Comparison of ENCODE assay signal across 9 cellular contexts in genomic region chr12:46360908-46361666, GRCh38. TPM values are rescaled to one million over a fixed set of nuclear protein-coding genes. Genes with fewer than 3 reads are reported as not detected.
A peak's percentile ranks its signal among the peaks of the same experiment; 100 is the strongest.
DNase-seq lines count a peak whose midpoint lies in the region; ATAC-seq and TF ChIP-seq lines count a peak whose summit lies in the region.
"Had no signal": no experiment of that assay in that cellular context is flagged by ENCODE, and none has a peak within 500 bp of the region (broad histone marks: within the 10 kb centered on the region; RNA-seq: fewer than 3 reads in every experiment).

No MANE protein-coding gene starts in this region.

- intact Hi-C loops in CD14-positive monocyte (cut with micrococcal nuclease): no loop called here
- intact Hi-C loops in colonic mucosa (cut with DNase I): no loop called here
- intact Hi-C loops in breast epithelium (cut with DNase I; ENCODE audit: low total_unique reads): no loop called here

- H3K4me1 ChIP-seq in colonic mucosa: peaks cover 3% of the 10 kb centered on the region
- peaks cover 0 to 4% of the 10 kb centered on the region in 2 donors for H3K4me1 ChIP-seq in breast epithelium

- ATAC-seq in GM19372 (IDR thresholded peaks at IDR 0.05; ENCODE audit: low read depth, unreplicated experiment) (peak; percentile 54), HG03135 (IDR thresholded peaks at IDR 0.05; ENCODE audit: unreplicated experiment) (peak; percentile 52)
- ATAC-seq in activated naive CD8-positive, alpha-beta T cell treated with anti-CD3 and anti-CD28 coated beads, Interleukin-2, amount 10 ng/mL, durations not matched to agents 7 days and 5 days (ENCODE audit: low read depth): peak; percentile 31
- ATAC-seq: foreskin keratinocyte had no signal

- H3K4me3 ChIP-seq in colonic mucosa (no peak overlapping the region), breast epithelium (no peak overlapping the region)

- no peaks in the 10 kb centered on the region for H3K27me3 Mint-ChIP-seq in CD14-positive monocyte (ENCODE audit: low read depth in 3 of 3)
- no peaks in the 10 kb centered on the region for H3K27me3 Mint-ChIP-seq in activated naive CD8-positive, alpha-beta T cell treated with anti-CD3 and anti-CD28 coated beads, Interleukin-2, amount 10 ng/mL, durations not matched to agents 7 days and 5 days

- peaks cover 67 to 72% of the 10 kb centered on the region in 2 donors for H3K36me3 Mint-ChIP-seq in CD14-positive monocyte
- peaks cover 61% of the 10 kb centered on the region for H3K36me3 Mint-ChIP-seq in activated naive CD8-positive, alpha-beta T cell treated with anti-CD3 and anti-CD28 coated beads, Interleukin-2, amount 10 ng/mL, durations not matched to agents 7 days and 5 days

- TF ChIP-seq CTCF in CD14-positive monocyte (IDR thresholded peaks at IDR 0.05) (no peak), colonic mucosa (IDR thresholded peaks at IDR 0.05) (no peak), breast epithelium (IDR thresholded peaks at IDR 0.05) (no peak)

- no peaks in the 10 kb centered on the region for H3K27me3 ChIP-seq in colonic mucosa
- H3K27me3 ChIP-seq in breast epithelium: no peaks in the 10 kb centered on the region
- H3K27me3 ChIP-seq: foreskin keratinocyte had no signal

- no peaks in the 10 kb centered on the region for H3K9me3 Mint-ChIP-seq in CD14-positive monocyte
- H3K9me3 Mint-ChIP-seq in activated naive CD8-positive, alpha-beta T cell treated with anti-CD3 and anti-CD28 coated beads, Interleukin-2, amount 10 ng/mL, durations not matched to agents 7 days and 5 days: no peaks in the 10 kb centered on the region

- no peak for DNase-seq in CD14-positive monocyte (ENCODE audit: low spot score)
- no peak for DNase-seq in activated naive CD8-positive, alpha-beta T cell treated with anti-CD3 and anti-CD28 coated beads, Interleukin-2, amount 10 ng/mL, durations not matched to agents 7 days and 5 days
- no peak for DNase-seq in SHP77 (lab: John Stamatoyannopoulos, UW)
- no peak for DNase-seq in T1000 (lab: John Stamatoyannopoulos, UW)
- DNase-seq in colonic mucosa: no peak
- DNase-seq in breast epithelium (ENCODE audit: low spot score in 2 of 2): no peak

- no peak overlapping the region for H3K27ac ChIP-seq in colonic mucosa
- no peak overlapping the region for H3K27ac ChIP-seq in breast epithelium
- H3K27ac ChIP-seq: foreskin keratinocyte had no signal

- H3K36me3 ChIP-seq in colonic mucosa (peaks cover 35% of the 10 kb centered on the region), breast epithelium (peaks cover 26% of the 10 kb centered on the region)

- POLR2A ChIA-PET in activated naive CD8-positive, alpha-beta T cell treated with anti-CD3 and anti-CD28 coated beads, Interleukin-2, amount 10 ng/mL, durations not matched to agents 7 days and 5 days (lab: Charles Lee): interaction anchor here (0.9 to 1.5 kb wide), 3 partner anchors 9 to 236 kb away, joined by 3 to 4 read pairs (median 3); no protein-coding TSS in a partner anchor

- H3K9me3 ChIP-seq in colonic mucosa (no peaks in the 10 kb centered on the region), breast epithelium (no peaks in the 10 kb centered on the region)

- H3K4me3 Mint-ChIP-seq in CD14-positive monocyte: no peak overlapping the region
- H3K4me3 Mint-ChIP-seq in activated naive CD8-positive, alpha-beta T cell treated with anti-CD3 and anti-CD28 coated beads, Interleukin-2, amount 10 ng/mL, durations not matched to agents 7 days and 5 days: peak overlapping the region; percentile 15

- H3K9ac ChIP-seq in colonic mucosa (ENCODE audit: low read depth in 2 of 2, low read length in 2 of 2): no peak overlapping the region

- H3K27ac Mint-ChIP-seq in CD14-positive monocyte: peak overlapping the region; percentile 70 to 96 (median 83)
- peak overlapping the region; percentile 66 for H3K27ac Mint-ChIP-seq in activated naive CD8-positive, alpha-beta T cell treated with anti-CD3 and anti-CD28 coated beads, Interleukin-2, amount 10 ng/mL, durations not matched to agents 7 days and 5 days

- no peak for TF ChIP-seq POLR2A in breast epithelium (IDR thresholded peaks at IDR 0.05)

- H3K4me1 Mint-ChIP-seq in CD14-positive monocyte: peaks cover 31% of the 10 kb centered on the region
- peaks cover 40% of the 10 kb centered on the region for H3K4me1 Mint-ChIP-seq in activated naive CD8-positive, alpha-beta T cell treated with anti-CD3 and anti-CD28 coated beads, Interleukin-2, amount 10 ng/mL, durations not matched to agents 7 days and 5 days

RNA-seq across cellular contexts. Expression of gene SLC38A2, which starts 11.5 kb away (rescaled TPM):
- 10 to 100 TPM; 33.8 to 48.7 TPM for polyA plus RNA-seq in CD14-positive monocyte
- 100 to 1,000 TPM; 227 to 253 TPM for total RNA-seq in activated naive CD8-positive, alpha-beta T cell treated with anti-CD3 and anti-CD28 coated beads, Interleukin-2, amount 10 ng/mL, durations not matched to agents 7 days and 5 days
- 100 to 1,000 TPM in 1 of 2 donors, 10 to 100 TPM in 1; 98.5 to 158 TPM for total RNA-seq in colonic mucosa
- total RNA-seq in breast epithelium: 100 to 1,000 TPM; 250 to 424 (median 399) TPM
